Comparison of ENCODE assay signal across 12 cellular contexts in the genomic region with DNA sequence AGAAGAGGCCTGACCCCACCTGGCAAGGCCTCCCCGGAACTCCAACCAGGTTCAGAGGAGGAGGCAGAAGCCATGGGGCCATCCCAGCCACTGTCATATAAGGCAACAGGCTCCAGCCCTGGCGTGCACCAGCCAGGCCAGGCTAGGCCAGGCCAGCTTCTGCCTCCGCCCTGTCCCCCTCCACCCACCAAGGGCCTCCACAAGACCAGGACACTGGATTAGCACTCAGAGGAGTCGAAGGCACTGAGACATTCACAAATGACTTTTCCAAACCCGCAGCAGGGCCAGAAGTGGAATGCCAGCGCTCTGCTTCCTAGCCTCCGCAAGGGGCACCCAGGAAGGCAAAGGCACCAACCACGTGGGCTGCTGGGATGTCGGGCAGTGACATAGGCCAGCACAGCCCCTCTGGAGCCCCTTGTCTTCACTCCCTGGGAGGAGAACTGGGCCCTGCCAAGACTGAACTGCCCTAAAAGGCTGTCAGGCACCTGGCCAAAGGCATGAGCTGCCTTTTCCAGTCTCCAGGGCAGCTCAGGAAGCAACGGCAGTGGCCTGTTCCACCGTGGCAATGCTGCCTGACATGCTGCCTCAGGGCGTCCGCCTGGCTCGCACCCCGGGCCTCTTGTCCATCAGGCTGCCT. TPM values are rescaled to one million over a fixed set of nuclear protein-coding genes. Genes with fewer than 3 reads are reported as not detected.
DNase-seq lines count a peak whose midpoint lies in the region; ATAC-seq, FAIRE-seq and TF ChIP-seq lines count a peak whose summit lies in the region.
"Had no signal": no experiment of that assay in that cellular context is flagged by ENCODE, and none has a peak within 500 bp of the region (broad histone marks: within the 10 kb centered on the region; RNA-seq: fewer than 3 reads in every experiment).

No MANE protein-coding gene starts in this region.

- H3K4me3 Mint-ChIP-seq in astrocyte (ENCODE audit: unreplicated experiment) (no peak overlapping the region), T-helper 17 cell (no peak overlapping the region)
- H3K4me3 Mint-ChIP-seq: T-cell had no signal

- no peak overlapping the region for H3K9ac ChIP-seq in astrocyte (ENCODE audit: low read length)

- no peak overlapping the region for H3K27ac ChIP-seq in astrocyte (ENCODE audit: low read depth, low read length)
- H3K27ac ChIP-seq: epithelial cell of prostate had no signal

- no peaks in the 10 kb centered on the region for H3K9me3 ChIP-seq in astrocyte (ENCODE audit: insufficient read depth, low read depth, low read length)
- no peaks in the 10 kb centered on the region for H3K9me3 ChIP-seq in T-helper 17 cell (ENCODE audit: control insufficient read depth, low read length, poor library complexity, severe bottlenecking)

- no peak overlapping the region for H3K4me3 ChIP-seq in astrocyte (ENCODE audit: insufficient read depth, low read depth, low read length)

- H3K27ac Mint-ChIP-seq in astrocyte (ENCODE audit: unreplicated experiment): no peak overlapping the region
- H3K27ac Mint-ChIP-seq in T-helper 17 cell: no peak overlapping the region
- H3K27ac Mint-ChIP-seq: T-cell had no signal

- H2AFZ ChIP-seq in astrocyte (ENCODE audit: low read depth, low read length): peak overlapping the region; percentile 66

- no peak for FAIRE-seq in astrocyte (lab: Jason Lieb, UNC)
- FAIRE-seq: G401.6 had no signal

- intact Hi-C loops in posterior vena cava (cut with DNase I): loop anchor here (5.0 kb wide), 2 partner anchors 40 to 45 kb away; no protein-coding TSS in a partner anchor

- no peaks in the 10 kb centered on the region for H4K20me1 ChIP-seq in astrocyte (ENCODE audit: insufficient read depth, low read length)

- peaks cover 2% of the 10 kb centered on the region for H3K36me3 Mint-ChIP-seq in astrocyte (ENCODE audit: low read depth, unreplicated experiment)
- H3K36me3 Mint-ChIP-seq in T-helper 17 cell (ENCODE audit: low read depth): no peaks in the 10 kb centered on the region
- H3K36me3 Mint-ChIP-seq: T-cell had no signal

- no peak for ATAC-seq in T-helper 17 cell
- ATAC-seq in GM18498 (IDR thresholded peaks at IDR 0.05; ENCODE audit: unreplicated experiment): no peak
- ATAC-seq: T-cell had no signal

- no peak for TF ChIP-seq CTCF in astrocyte (IDR thresholded peaks at IDR 0.05; ENCODE audit: insufficient read depth, low read depth, low read length)

- peaks cover 9% of the 10 kb centered on the region for H3K9me3 Mint-ChIP-seq in astrocyte (ENCODE audit: unreplicated experiment)
- H3K9me3 Mint-ChIP-seq: T-cell had no signal

- no peaks in the 10 kb centered on the region for H3K36me3 ChIP-seq in astrocyte (ENCODE audit: insufficient read depth, low read length)

- H3K4me1 ChIP-seq in astrocyte (ENCODE audit: insufficient read depth, low read length): peaks cover 4% of the 10 kb centered on the region

- no peak overlapping the region for H3K4me2 ChIP-seq in astrocyte (ENCODE audit: low read length)

- H3K79me2 ChIP-seq in astrocyte (ENCODE audit: insufficient read depth, low read length): no peaks in the 10 kb centered on the region

- DNase-seq in Daoy (ENCODE audit: low read depth) (peak; percentile 52), astrocyte (ENCODE audit: low read depth) (peak; percentile 57), hepatic stellate cell (ENCODE audit: low spot score) (peak; percentile 90), posterior vena cava (ENCODE audit: low spot score) (peak; percentile 94), H4 (ENCODE audit: low spot score) (no peak), T-helper 17 cell (no peak), activated T-cell treated with anti-CD3 and anti-CD28 coated beads for 4 hours (no peak)
- DNase-seq: stimulated activated naive CD4-positive, alpha-beta T cell treated with Interleukin-2 at 50 U/mL for 16 hours; T-cell had no signal

- H3K27me3 Mint-ChIP-seq in astrocyte (ENCODE audit: low read depth, unreplicated experiment) (peaks cover 31% of the 10 kb centered on the region), T-helper 17 cell (no peaks in the 10 kb centered on the region)
- H3K27me3 Mint-ChIP-seq: T-cell had no signal

- no peaks in the 10 kb centered on the region for H3K27me3 ChIP-seq in astrocyte (ENCODE audit: insufficient read depth, low read length)

- peaks cover 3% of the 10 kb centered on the region for H3K4me1 Mint-ChIP-seq in astrocyte (ENCODE audit: low read depth, unreplicated experiment)
- peaks cover 16% of the 10 kb centered on the region for H3K4me1 Mint-ChIP-seq in T-helper 17 cell

RNA-seq across cellular contexts. Expression of gene SEMA4C, which starts 37.6 kb away (rescaled TPM):
- total RNA-seq in Daoy (2014; rRNA removed; shearing (Covaris generic)): 17.3 and 23.5 TPM in 2 replicates
- 30.7 and 32.8 TPM in 2 replicates for total RNA-seq in astrocyte
- 10 to 100 TPM; 35.0 to 41.6 TPM for total RNA-seq in posterior vena cava
- total RNA-seq in H4 (2014; rRNA removed; shearing (Covaris generic)): 15.9 and 18.0 TPM in 2 replicates
- total RNA-seq in T-helper 17 cell: 10 to 100 TPM; 25.5 to 30.9 TPM

RNA-seq across cellular contexts. Expression of gene ANKRD39, which starts 49.7 kb away (rescaled TPM):
- 11.7 and 24.4 TPM in 2 replicates for total RNA-seq in Daoy (2014; rRNA removed; shearing (Covaris generic))
- 11.9 and 13.7 TPM in 2 replicates for total RNA-seq in astrocyte
- total RNA-seq in posterior vena cava: 10 to 100 TPM; 12.1 to 12.4 TPM
- 11.0 and 17.7 TPM in 2 replicates for total RNA-seq in H4 (2014; rRNA removed; shearing (Covaris generic))
- 10 to 100 TPM; 16.8 to 18.6 TPM for total RNA-seq in T-helper 17 cell

Comparison
In these comparisons a context has a peak if more than half of its experiments do, and no peak if none do; other contexts are left out.
1. DNase-seq: peak in Daoy (single experiment), astrocyte (single experiment), hepatic stellate cell (single experiment) and posterior vena cava (single experiment); none in H4 (single experiment), T-helper 17 cell (0 of 3) and activated T-cell treated with anti-CD3 and anti-CD28 coated beads for 4 hours (single experiment).